Comparison of ENCODE assay signal across 3 cellular contexts in the genomic region with DNA sequence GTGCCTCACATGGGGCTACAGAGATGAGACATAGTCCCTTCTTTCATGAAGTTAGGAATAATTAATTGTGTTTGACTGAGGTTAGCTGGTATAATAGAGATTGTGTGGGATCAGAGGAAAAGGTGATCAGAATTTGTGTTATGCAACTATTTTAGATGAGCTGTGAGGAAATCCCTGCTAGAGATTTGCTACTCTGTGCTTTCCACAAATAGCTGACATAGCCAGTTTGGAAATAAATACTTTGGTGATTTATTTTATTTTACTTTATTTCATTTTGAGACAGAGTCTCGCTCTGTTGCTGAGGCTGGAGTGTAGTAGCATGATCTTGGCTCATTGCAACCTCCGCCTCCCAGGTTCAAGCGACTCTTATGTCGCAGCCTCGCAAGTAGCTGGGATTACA.
TF ChIP-seq lines count a peak whose summit lies in the region.

No MANE protein-coding gene starts in this region.

TF ChIP-seq in IMR-90, 13 proteins besides CTCF, POLR2A, EP300 and RAD21:
- TF ChIP-seq ELK1 (IDR thresholded peaks at IDR 0.05; ENCODE audit: borderline replicate concordance, low read depth, low read length), result no peak
- TF ChIP-seq MAFK (IDR thresholded peaks at IDR 0.05; ENCODE audit: low read depth, low read length), result 0 out of 2 replicates have a peak, but pooled peaks have one; percentile 30
- TF ChIP-seq MXI1 (IDR thresholded peaks at IDR 0.05; ENCODE audit: borderline replicate concordance, low read depth, low read length), result no peak
- TF ChIP-seq, protein P1, sequence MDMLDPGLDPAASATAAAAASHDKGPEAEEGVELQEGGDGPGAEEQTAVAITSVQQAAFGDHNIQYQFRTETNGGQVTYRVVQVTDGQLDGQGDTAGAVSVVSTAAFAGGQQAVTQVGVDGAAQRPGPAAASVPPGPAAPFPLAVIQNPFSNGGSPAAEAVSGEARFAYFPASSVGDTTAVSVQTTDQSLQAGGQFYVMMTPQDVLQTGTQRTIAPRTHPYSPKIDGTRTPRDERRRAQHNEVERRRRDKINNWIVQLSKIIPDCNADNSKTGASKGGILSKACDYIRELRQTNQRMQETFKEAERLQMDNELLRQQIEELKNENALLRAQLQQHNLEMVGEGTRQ (IDR thresholded peaks at IDR 0.05; ENCODE audit: low read depth, low read length), result no peak
- no peak for TF ChIP-seq CHD1 (IDR thresholded peaks at IDR 0.05; ENCODE audit: low read depth, low read length)
TF ChIP-seq in IMR-90: peak in this region for 1.

TF ChIP-seq in GM12878, 131 proteins besides CTCF, POLR2A, EP300 and RAD21:
- TF ChIP-seq MLLT1 (IDR thresholded peaks at IDR 0.05) (peak; percentile 40; the same call in 1 of the 2 replicates), MEF2B (IDR thresholded peaks at IDR 0.05; ENCODE audit: partially characterized antibody, poor library complexity, severe bottlenecking) (no peak)

TF ChIP-seq in HepG2, 621 proteins besides CTCF, POLR2A, EP300 and RAD21:
- TF ChIP-seq MAFF (IDR thresholded peaks at IDR 0.05; ENCODE audit: low read depth, low read length) (peak; percentile 31; the same call in 1 of the 2 replicates), MAFK (conservative IDR thresholded peaks at IDR 0.05 in 1 of 2, IDR thresholded peaks at IDR 0.05 in 1 of 2; ENCODE audit: low read length in 2 of 2) (peak; percentile 18 to 54; a peak in 2 of 4 replicates), ZNF768 (CRISPR knock-in tag; IDR thresholded peaks at IDR 0.05) (no peak), ZNF382 (CRISPR knock-in tag; IDR thresholded peaks at IDR 0.05; ENCODE audit: borderline replicate concordance) (no peak), TRIM24 (CRISPR knock-in tag; IDR thresholded peaks at IDR 0.05) (no peak), SNAI1 (CRISPR knock-in tag; IDR thresholded peaks at IDR 0.05; ENCODE audit: borderline replicate concordance) (no peak), HDAC6 (IDR thresholded peaks at IDR 0.05; ENCODE audit: low read depth, low read length) (no peak)
